ENCODE assay signal across 28 cellular contexts in the genomic region with DNA sequence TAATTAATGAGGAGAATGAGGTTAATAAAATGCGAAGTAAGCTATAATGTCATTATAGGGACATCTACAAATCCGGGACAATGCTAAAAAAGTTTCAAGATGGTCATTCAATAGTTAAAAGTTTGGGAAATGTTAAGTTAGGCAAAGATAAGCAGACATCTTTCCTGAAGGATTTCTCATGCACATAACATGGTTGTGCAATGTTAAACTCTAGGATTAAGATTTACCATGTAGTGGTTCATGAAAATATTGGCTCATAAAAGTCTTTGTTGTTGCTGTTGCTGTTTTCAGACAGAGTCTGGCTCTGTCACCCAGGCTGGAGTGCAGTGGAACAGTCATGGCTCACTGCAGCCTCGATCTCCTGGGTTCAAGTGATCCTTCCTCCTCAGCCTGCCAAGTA.
"Had no signal": no experiment of that assay in that cellular context is flagged by ENCODE, and none has a peak within 500 bp of the region (broad histone marks: within the 10 kb centered on the region; RNA-seq: fewer than 3 reads in every experiment).

No MANE protein-coding gene starts in this region.

- H3K4me3 ChIP-seq: neural progenitor cell, ovary, psoas muscle, skin epidermis, smooth muscle cell, spleen, suprapubic skin, testis, tibial artery, transverse colon, upper lobe of right lung, uterus had no signal

- H3K27me3 ChIP-seq: neural progenitor cell, ovary, spleen, suprapubic skin, testis, tibial artery, transverse colon, upper lobe of right lung, uterus had no signal

- H2AFZ ChIP-seq: neural progenitor cell, parathyroid adenoma had no signal

- H3K4me2 ChIP-seq: neural progenitor cell, smooth muscle cell had no signal

- DNase-seq: natural killer cell; occipital lobe; ovary; posterior cingulate gyrus; psoas muscle; right cardiac atrium; spleen; stimulated activated CD4-positive, alpha-beta T cell treated with anti-CD3 and anti-CD28 coated beads, Interleukin-12 subunit alpha, Interleukin-12 subunit beta, amount 100 ng/mL, for 4 hours; stimulated activated CD4-positive, alpha-beta T cell treated with anti-CD3 and anti-CD28 coated beads, Interleukin-1b, Interleukin-23, amount 100 ng/mL, for 48 hours; stimulated activated CD4-positive, alpha-beta T cell treated with anti-CD3 and anti-CD28 coated beads, Interleukin-4, amount 100 ng/mL, for 1 hour; stimulated activated CD4-positive, alpha-beta T cell treated with anti-CD3 and anti-CD28 coated beads, Interleukin-4, amount 100 ng/mL, for 4 hours; stimulated activated CD8-positive, alpha-beta memory T cell treated with anti-CD3 and anti-CD28 coated beads, Interleukin-4, amount 100 ng/mL, for 48 hours; stimulated activated naive CD4-positive, alpha-beta T cell; stimulated activated naive CD8-positive, alpha-beta T cell treated with anti-CD3 and anti-CD28 coated beads, Interleukin-15, amount 100 ng/mL, for 72 hours; stimulated activated naive CD8-positive, alpha-beta T cell treated with anti-CD3 and anti-CD28 coated beads, Interleukin-15, Interleukin-2, amounts not matched to agents 100 U/mL and 50 U/mL, for 24 hours; substantia nigra; testis; tibial artery; transverse colon; upper lobe of right lung; uterus had no signal

- H3K4me1 ChIP-seq: neural progenitor cell, parathyroid adenoma, psoas muscle, spleen, suprapubic skin, testis, tibial artery, transverse colon, upper lobe of right lung, uterus had no signal

- H3K27ac ChIP-seq: neural progenitor cell, ovary, parathyroid adenoma, psoas muscle, skin epidermis, spleen, suprapubic skin, testis, tibial artery, transverse colon, upper lobe of right lung, uterus had no signal

- H3K36me3 ChIP-seq: neural progenitor cell, ovary, spleen, suprapubic skin, tibial artery, transverse colon, upper lobe of right lung, uterus had no signal

- H3K9ac ChIP-seq: neural progenitor cell, parathyroid adenoma had no signal

- ATAC-seq: natural killer cell; psoas muscle; right cardiac atrium; sciatic nerve; stimulated activated memory B cell treated with anti-CD40 and anti-IgM and Interleukin-4, amounts not matched to agents 10 μg/mL and 1 μg/mL and 100 μg/mL, for 72 hours; stimulated activated naive CD8-positive, alpha-beta T cell treated with anti-CD3 and anti-CD28 coated beads, Interleukin-15, amount 100 ng/mL, for 72 hours; stimulated activated naive CD8-positive, alpha-beta T cell treated with anti-CD3 and anti-CD28 coated beads, Interleukin-15, Interleukin-2, amounts not matched to agents 100 U/mL and 50 U/mL, for 24 hours; upper lobe of right lung had no signal

- H3K9me3 ChIP-seq: ovary, psoas muscle, suprapubic skin, testis, tibial artery, transverse colon, upper lobe of right lung, uterus had no signal
